8 cellular contexts compared by ENCODE assay signal in genomic region chr9:98256632-98257218, GRCh38. TPM values are rescaled to one million over a fixed set of nuclear protein-coding genes. Genes with fewer than 3 reads are reported as not detected.
DNase-seq lines count a peak whose midpoint lies in the region; TF ChIP-seq lines count a peak whose summit lies in the region.

No MANE protein-coding gene starts in this region.

- no peak overlapping the region for H3K14ac ChIP-seq in neuronal stem cell (ENCODE audit: low read length)

- peak overlapping the region; percentile 99 for H2AFZ ChIP-seq in neuronal stem cell (ENCODE audit: low read length)

- WGBS in neuronal stem cell (ENCODE audit: extremely low coverage in 2 of 2, insufficient read length in 2 of 2, insufficient replicate concordance in 1 of 2), 2 donors = no CpG with 5 or more reads among the region's 14 CpGs

- intact Hi-C loops in CD4-positive, alpha-beta memory T cell (cut with micrococcal nuclease) = loop anchor here (1.0 to 10.0 kb wide), 4 partner anchors 334 to 623 kb away; partner anchors contain the start of genes NCBP1, TRMO, TSTD2 and XPA

- no peaks in the 10 kb centered on the region for H3K79me1 ChIP-seq in neuronal stem cell (ENCODE audit: low read depth, low read length)

- peaks cover 35% of the 10 kb centered on the region for H3K4me1 ChIP-seq in CD4-positive, alpha-beta memory T cell (ENCODE audit: insufficient read depth, low read length)
- peaks cover 6 to 12% of the 10 kb centered on the region in 2 donors for H3K4me1 ChIP-seq in neuronal stem cell (ENCODE audit: control insufficient read depth in 2 of 2, insufficient read depth in 1 of 2, low read depth in 1 of 2, low read length in 2 of 2)

- DNase-seq in CD4-positive, alpha-beta memory T cell = peak; percentile 41 to 61 (median 48)
- DNase-seq in LNCaP clone FGC (ENCODE audit: low read depth) (no peak), endothelial cell (ENCODE audit: low spot score) (no peak), neuronal stem cell (ENCODE audit: low spot score) (no peak), ACHN (no peak), cerebellum (ENCODE audit: low spot score) (no peak), HCEC 1CT (no peak)
- DNase-seq in activated CD4-positive, alpha-beta T cell treated with anti-CD3 and anti-CD28 coated beads, Interleukin-2, amount 50 U/mL, for 1 hour = peak; percentile 39

- no peaks in the 10 kb centered on the region for H3K9me3 ChIP-seq in CD4-positive, alpha-beta memory T cell (ENCODE audit: control insufficient read depth in 1 of 2, low read length in 2 of 2)
- no peaks in the 10 kb centered on the region for H3K9me3 ChIP-seq in neuronal stem cell (replicated peaks in 1 of 2; ENCODE audit: control insufficient read depth in 2 of 2, insufficient read depth in 1 of 2, low read depth in 1 of 2, low read length in 2 of 2)

- peak overlapping the region; percentile 90 to 91 for H3K4me3 ChIP-seq in CD4-positive, alpha-beta memory T cell (ENCODE audit: low read length in 2 of 2)
- H3K4me3 ChIP-seq in LNCaP clone FGC (ENCODE audit: low read depth, low read length) = peak overlapping the region; percentile 89
- peak overlapping the region; percentile 81 to 84 for H3K4me3 ChIP-seq in neuronal stem cell (ENCODE audit: low read length in 2 of 2)

- no peak overlapping the region for H4K8ac ChIP-seq in neuronal stem cell (ENCODE audit: low read depth, low read length)

- H3K9me3 Mint-ChIP-seq in CD4-positive, alpha-beta memory T cell = no peaks in the 10 kb centered on the region
- no peaks in the 10 kb centered on the region for H3K9me3 Mint-ChIP-seq in endothelial cell (ENCODE audit: unreplicated experiment)

- H2BK12ac ChIP-seq in neuronal stem cell (ENCODE audit: low read length) = no peak overlapping the region

- H2BK120ac ChIP-seq in neuronal stem cell (ENCODE audit: low read depth, low read length) = no peak overlapping the region

- H3K4me3 Mint-ChIP-seq in CD4-positive, alpha-beta memory T cell = peak overlapping the region; percentile 93 to 99 (median 97)
- peak overlapping the region; percentile 97 for H3K4me3 Mint-ChIP-seq in endothelial cell (ENCODE audit: unreplicated experiment)

- TF ChIP-seq CTCF in LNCaP clone FGC (IDR thresholded peaks at IDR 0.05; ENCODE audit: control insufficient read depth, extremely low read depth, insufficient read depth) = no peak
- no peak for TF ChIP-seq CTCF in endothelial cell (IDR thresholded peaks at IDR 0.05; ENCODE audit: unreplicated experiment)

- peaks cover 22 to 50% (median 36%) of the 10 kb centered on the region in 4 donors for H3K4me1 Mint-ChIP-seq in CD4-positive, alpha-beta memory T cell
- peaks cover 5% of the 10 kb centered on the region for H3K4me1 Mint-ChIP-seq in endothelial cell (ENCODE audit: unreplicated experiment)

- H3K27me3 Mint-ChIP-seq in CD4-positive, alpha-beta memory T cell = no peaks in the 10 kb centered on the region
- peaks cover 3% of the 10 kb centered on the region for H3K27me3 Mint-ChIP-seq in endothelial cell (ENCODE audit: unreplicated experiment)

- in situ Hi-C loops in ACHN (cut with HindIII; ENCODE audit: low pct_ligation_motif_present, low pct_unique_long_range_greater_than_20kb, low sequenced_read_pairs) = no loop called here

- no peak overlapping the region for H3K18ac ChIP-seq in neuronal stem cell (ENCODE audit: low read length)

- H3K36me3 Mint-ChIP-seq in CD4-positive, alpha-beta memory T cell = peaks cover 0 to 23% of the 10 kb centered on the region in 2 donors
- no peaks in the 10 kb centered on the region for H3K36me3 Mint-ChIP-seq in endothelial cell (ENCODE audit: low read depth, unreplicated experiment)

- H3K27ac ChIP-seq in CD4-positive, alpha-beta memory T cell (ENCODE audit: low read depth, low read length) = peak overlapping the region; percentile 82
- peak overlapping the region; percentile 85 for H3K27ac ChIP-seq in neuronal stem cell (replicated peaks; ENCODE audit: low read length)

- H3K4me2 ChIP-seq in neuronal stem cell (ENCODE audit: insufficient read depth, low read length, poor library complexity, severe bottlenecking) = peak overlapping the region; percentile 78

- no peak overlapping the region for H3K23ac ChIP-seq in neuronal stem cell (ENCODE audit: low read depth, low read length, poor library complexity)

- peak overlapping the region; percentile 93 for H2BK5ac ChIP-seq in neuronal stem cell (ENCODE audit: low read length)

- H3K27me3 ChIP-seq in CD4-positive, alpha-beta memory T cell (ENCODE audit: insufficient read depth, low read length) = no peaks in the 10 kb centered on the region
- peaks cover 0 to 28% (median 13%) of the 10 kb centered on the region in 3 experiments for H3K27me3 ChIP-seq in neuronal stem cell (ENCODE audit: control insufficient read depth in 3 of 3, insufficient read depth in 3 of 3, low read depth in 1 of 3, low read length in 3 of 3)

- H3K4ac ChIP-seq in neuronal stem cell (ENCODE audit: low read length) = no peak overlapping the region

- H2AK5ac ChIP-seq in neuronal stem cell (ENCODE audit: low read depth, low read length) = no peak overlapping the region

- H3K27ac Mint-ChIP-seq in CD4-positive, alpha-beta memory T cell = peak overlapping the region; percentile 87 to 97 (median 95)
- peak overlapping the region; percentile 94 for H3K27ac Mint-ChIP-seq in endothelial cell (ENCODE audit: unreplicated experiment)

- no peak overlapping the region for H2BK15ac ChIP-seq in neuronal stem cell (ENCODE audit: low read length)

- H3K9ac ChIP-seq in neuronal stem cell (ENCODE audit: low read depth, low read length, poor library complexity) = peak overlapping the region; percentile 34

- CTCF ChIA-PET in CD4-positive, alpha-beta memory T cell (lab: Charles Lee; ENCODE audit: partially characterized antibody) = interaction anchor here (0.6 to 4.0 kb wide), 30 partner anchors 11 to 560 kb away, joined by 3 to 22 read pairs (median 4); partner anchors contain the start of genes ANP32B, CORO2A, NANS and TRIM14

- no peak overlapping the region for H4K91ac ChIP-seq in neuronal stem cell (ENCODE audit: low read depth, low read length, poor library complexity)

- H3K36me3 ChIP-seq in CD4-positive, alpha-beta memory T cell (ENCODE audit: insufficient read depth, low read length) = no peaks in the 10 kb centered on the region
- H3K36me3 ChIP-seq in neuronal stem cell (replicated peaks in 1 of 2; ENCODE audit: control insufficient read depth in 2 of 2, insufficient read depth in 2 of 2, low read length in 2 of 2) = no peaks in the 10 kb centered on the region

- POLR2A ChIA-PET in CD4-positive, alpha-beta memory T cell (lab: Charles Lee; ENCODE audit: partially characterized antibody) = interaction anchor here (0.6 to 4.1 kb wide), 46 partner anchors 11 to 1690 kb away, joined by 3 to 112 read pairs (median 6); partner anchors contain the start of genes ANP32B, CORO2A, NANS and NCBP1

RNA-seq across cellular contexts. Expression of gene TBC1D2, which starts 1.3 kb away (rescaled TPM):
- 10 to 100 TPM; 11.2 to 11.4 TPM for total RNA-seq in CD4-positive, alpha-beta memory T cell
- 10 to 100 TPM in 1 of 2 donors, 1 to 10 TPM in 1; 2.1 to 11.0 TPM for polyA plus RNA-seq in CD4-positive, alpha-beta memory T cell
- total RNA-seq in endothelial cell (ENCODE audit: unreplicated experiment) (2.3 TPM), cerebellum (3.7 TPM)
- polyA plus RNA-seq in neuronal stem cell (2013, experiment 1 of 2) = 0.93 TPM
- polyA plus RNA-seq in neuronal stem cell (2013, experiment 2 of 2) = 0.93 TPM

Comparison
In these comparisons a context has a peak if more than half of its experiments do, and no peak if none do; other contexts are left out.
1. DNase-seq: peak in CD4-positive, alpha-beta memory T cell (5 of 5) and activated CD4-positive, alpha-beta T cell treated with anti-CD3 and anti-CD28 coated beads, Interleukin-2, amount 50 U/mL, for 1 hour (single experiment); none in LNCaP clone FGC (single experiment), endothelial cell (single experiment), neuronal stem cell (single experiment), ACHN (single experiment), cerebellum (single experiment) and HCEC 1CT (single experiment).
2. Peak in every context shown above with its lines, with median percentiles within 50 percentile points of each other: H3K4me3 ChIP-seq.